Comparison of ENCODE assay signal across 21 cellular contexts in genomic region chr13:82257790-82258507, GRCh38.
"Had no signal": no experiment of that assay in that cellular context is flagged by ENCODE, and none has a peak within 500 bp of the region (broad histone marks: within the 10 kb centered on the region; RNA-seq: fewer than 3 reads in every experiment).

No MANE protein-coding gene starts in this region.

- H3K27ac Mint-ChIP-seq: IgD-negative memory B cell had no signal

- H3K27ac ChIP-seq: HL-60, KMS-11 had no signal

- H3K4me1 Mint-ChIP-seq: IgD-negative memory B cell had no signal

- H3K4me3 Mint-ChIP-seq: IgD-negative memory B cell had no signal

- H3K9ac ChIP-seq: KMS-11, SK-N-SH had no signal

- DNase-seq: Kasumi-1, MM.1S, NCI-H1092 treated with DMSO at 0.1 percent for 48 hours, NCI-H1436, NCI-H187, NCI-H2029, NCI-H2081 treated with DMSO at 0.1 percent for 48 hours, NCI-H2171, NCI-H226, NCI-H446, NCI-H510A, NCI-H524 treated with DMSO at 0.1 percent for 48 hours, NCI-H69, NCI-H774, RPMI8226, SHP77, SK-N-SH had no signal

- H3K9me3 ChIP-seq: SK-N-SH had no signal

- H3K4me3 ChIP-seq: K562 had no signal

- H3K27me3 Mint-ChIP-seq: IgD-negative memory B cell had no signal

- H3K36me3 Mint-ChIP-seq: IgD-negative memory B cell had no signal

- H3K4me2 ChIP-seq: KMS-11, SK-N-SH had no signal

- ATAC-seq: K562 had no signal
